Comparison of ENCODE assay signal across 8 cellular contexts in genomic region chrX:154019061-154019621, GRCh38. TPM values are rescaled to one million over a fixed set of nuclear protein-coding genes. Genes with fewer than 3 reads are reported as not detected.
A peak's percentile ranks its signal among the peaks of the same experiment; 100 is the strongest.
DNase-seq lines count a peak whose midpoint lies in the region; ATAC-seq and TF ChIP-seq lines count a peak whose summit lies in the region.

No MANE protein-coding gene starts in this region.

- peaks cover 35% of the 10 kb centered on the region for H3K36me3 ChIP-seq in OCI-LY7 (ENCODE audit: insufficient read depth, low read length)

- peak overlapping the region; percentile 46; the same call in 1 of the 2 replicates for H2AFZ ChIP-seq in OCI-LY7 (ENCODE audit: low read length)

- H3K27me3 Mint-ChIP-seq in naive thymus-derived CD8-positive, alpha-beta T cell = no peaks in the 10 kb centered on the region

- intact Hi-C loops in OCI-LY7 (cut with micrococcal nuclease; ENCODE audit: unreplicated experiment) = loop anchor here (1.0 kb wide), 2 partner anchors 48 to 91 kb away; partner anchors contain the start of gene HCFC1

- peaks cover 0 to 11% (median 0%) of the 10 kb centered on the region in 3 donors for H3K36me3 Mint-ChIP-seq in naive thymus-derived CD8-positive, alpha-beta T cell

- peak overlapping the region; percentile 89 for H3K4me2 ChIP-seq in OCI-LY7 (ENCODE audit: low read length)

- CTCF ChIA-PET in OCI-LY7 (lab: Charles Lee; ENCODE audit: unreplicated experiment) = no interaction called here

- no peak for TF ChIP-seq CTCF in OCI-LY7 (conservative IDR thresholded peaks at IDR 0.05; ENCODE audit: low read length)

- POLR2A ChIA-PET in OCI-LY7 (lab: Charles Lee) = interaction anchor here (0.6 to 1.0 kb wide), 3 partner anchors 46 to 105 kb away, joined by 3 to 4 read pairs (median 3); no protein-coding TSS in a partner anchor
- POLR2A ChIA-PET in naive thymus-derived CD8-positive, alpha-beta T cell (lab: Charles Lee) = interaction anchor here (0.6 to 3.5 kb wide), 10 partner anchors 33 to 308 kb away, joined by 3 to 34 read pairs (median 4); partner anchors contain the start of genes HCFC1 and TMEM187

- H3K4me3 Mint-ChIP-seq in naive thymus-derived CD8-positive, alpha-beta T cell = peak overlapping the region; percentile 79 to 91 (median 84)

- H3K4me1 ChIP-seq in OCI-LY7 (ENCODE audit: insufficient read depth, low read length, poor library complexity, severe bottlenecking) = peaks cover 29% of the 10 kb centered on the region

- peak overlapping the region; percentile 81 to 94 (median 90) for H3K27ac Mint-ChIP-seq in naive thymus-derived CD8-positive, alpha-beta T cell

- BruUV-seq in OCI-LY7 (replicated peaks; lab: Mats Ljungman, UMichigan) = no TSS peak

- no peaks in the 10 kb centered on the region; the same call in 1 of the 2 replicates for H3K9me2 ChIP-seq in OCI-LY7 (ENCODE audit: insufficient read depth, low read length)

- peak; percentile 16 to 21 for ATAC-seq in naive thymus-derived CD8-positive, alpha-beta T cell
- no peak for ATAC-seq in GM18517 (IDR thresholded peaks at IDR 0.05; ENCODE audit: unreplicated experiment)

- peak; percentile 29 for DNase-seq in stimulated activated CD4-positive, alpha-beta T cell treated with anti-CD3 and anti-CD28 coated beads, Interleukin-12 subunit alpha, Interleukin-12 subunit beta, amount 100 ng/mL, for 4 hours
- no peak for DNase-seq in stimulated activated CD4-positive, alpha-beta T cell treated with anti-CD3 and anti-CD28 coated beads, Interleukin-2, amount 100 ng/mL, for 48 hours
- DNase-seq in OCI-LY7 (ENCODE audit: low spot score) (peak; percentile 45), dermis blood vessel endothelial cell (peak; percentile 27), mucosa of gallbladder (ENCODE audit: low spot score) (no peak), NCI-H128 (lab: John Stamatoyannopoulos, UW; ENCODE audit: unreplicated experiment) (no peak)
- DNase-seq in naive thymus-derived CD8-positive, alpha-beta T cell = peak in 2 of 10 donors; percentile 16 to 25

- H3K79me2 ChIP-seq in OCI-LY7 (ENCODE audit: insufficient read depth, low read depth, low read length) = peaks cover 6% of the 10 kb centered on the region; the same call in 1 of the 2 replicates

- peaks cover 15 to 41% (median 27%) of the 10 kb centered on the region in 4 donors for H3K4me1 Mint-ChIP-seq in naive thymus-derived CD8-positive, alpha-beta T cell

- H3K9me3 ChIP-seq in OCI-LY7 (ENCODE audit: low read length) = no peaks in the 10 kb centered on the region

- no peaks in the 10 kb centered on the region for H4K20me1 ChIP-seq in OCI-LY7 (ENCODE audit: insufficient read depth, low read length)

- no peaks in the 10 kb centered on the region for H3K9me3 Mint-ChIP-seq in naive thymus-derived CD8-positive, alpha-beta T cell

- H3K4me3 ChIP-seq in OCI-LY7 (ENCODE audit: low read depth, low read length, poor library complexity, severe bottlenecking) = peak overlapping the region; percentile 97

- H3K27ac ChIP-seq in OCI-LY7 (ENCODE audit: low read depth, low read length, poor library complexity, severe bottlenecking) = peak overlapping the region; percentile 69

RNA-seq across cellular contexts. Expression of gene IRAK1, which starts 0.6 kb away (rescaled TPM):
- total RNA-seq in OCI-LY7 (2014; rRNA removed; shearing (Covaris generic)) = 56.8 and 75.5 TPM in 2 replicates
- total RNA-seq in OCI-LY7 (2022) = 119 and 136 TPM in 2 replicates
- 53.8 and 81.9 TPM in 2 replicates for total RNA-seq in dermis blood vessel endothelial cell
- 10 to 100 TPM; 68.8 to 76.6 TPM for total RNA-seq in naive thymus-derived CD8-positive, alpha-beta T cell
- 10 to 100 TPM; 23.9 to 44.7 (median 27.8) TPM for polyA plus RNA-seq in naive thymus-derived CD8-positive, alpha-beta T cell
- total RNA-seq in mucosa of gallbladder = 108 TPM

RNA-seq across cellular contexts. Expression of gene TMEM187, which starts 46.6 kb away (rescaled TPM):
- 0.85 and 1.4 TPM in 2 replicates for total RNA-seq in OCI-LY7 (2014; rRNA removed; shearing (Covaris generic))
- 3.2 and 4.5 TPM in 2 replicates for total RNA-seq in OCI-LY7 (2022)
- total RNA-seq in dermis blood vessel endothelial cell = 6.0 and 6.5 TPM in 2 replicates
- 10 to 100 TPM in 1 of 2 experiments, 1 to 10 TPM in 1; 9.3 to 11.2 TPM for total RNA-seq in naive thymus-derived CD8-positive, alpha-beta T cell
- polyA plus RNA-seq in naive thymus-derived CD8-positive, alpha-beta T cell = 10 to 100 TPM in 1 of 3 donors, 1 to 10 TPM in 2; 3.1 to 13.6 (median 8.9) TPM
- 14.4 TPM for total RNA-seq in mucosa of gallbladder

RNA-seq across cellular contexts. Expression of gene HCFC1, which starts 47.5 kb away (rescaled TPM):
- total RNA-seq in OCI-LY7 (2014; rRNA removed; shearing (Covaris generic)) = 51.9 and 64.2 TPM in 2 replicates
- 134 TPM in 2 replicates for total RNA-seq in OCI-LY7 (2022)
- total RNA-seq in dermis blood vessel endothelial cell = 15.3 and 48.9 TPM in 2 replicates
- 10 to 100 TPM; 62.4 to 64.9 TPM for total RNA-seq in naive thymus-derived CD8-positive, alpha-beta T cell
- polyA plus RNA-seq in naive thymus-derived CD8-positive, alpha-beta T cell = 10 to 100 TPM in 1 of 3 donors, 1 to 10 TPM in 2; 3.3 to 11.9 (median 7.9) TPM
- 69.5 TPM for total RNA-seq in mucosa of gallbladder

Comparison
In these comparisons a context has a peak if more than half of its experiments do, and no peak if none do; other contexts are left out.
1. DNase-seq: peak in stimulated activated CD4-positive, alpha-beta T cell treated with anti-CD3 and anti-CD28 coated beads, Interleukin-12 subunit alpha, Interleukin-12 subunit beta, amount 100 ng/mL, for 4 hours (single experiment), OCI-LY7 (single experiment) and dermis blood vessel endothelial cell (single experiment); none in stimulated activated CD4-positive, alpha-beta T cell treated with anti-CD3 and anti-CD28 coated beads, Interleukin-2, amount 100 ng/mL, for 48 hours (0 of 2), mucosa of gallbladder (single experiment) and NCI-H128 (single experiment).